Comparison of ENCODE assay signal across 16 cellular contexts in genomic region chr14:36212577-36212976, GRCh38. TPM values are rescaled to one million over a fixed set of nuclear protein-coding genes. Genes with fewer than 3 reads are reported as not detected.
DNase-seq lines count a peak whose midpoint lies in the region; ATAC-seq, FAIRE-seq and TF ChIP-seq lines count a peak whose summit lies in the region.
"Had no signal": no experiment of that assay in that cellular context is flagged by ENCODE, and none has a peak within 500 bp of the region (broad histone marks: within the 10 kb centered on the region; RNA-seq: fewer than 3 reads in every experiment).

No MANE protein-coding gene starts in this region.

- H3K4me1 Mint-ChIP-seq in activated T-cell treated with anti-CD3 and anti-CD28 coated beads, Interleukin-2, amount 50 U/mL, for 24 hours (ENCODE audit: low read depth): peaks cover 29% of the 10 kb centered on the region
- peaks cover 6% of the 10 kb centered on the region for H3K4me1 Mint-ChIP-seq in activated naive CD8-positive, alpha-beta T cell treated with anti-CD3 and anti-CD28 coated beads for 36 hours
- peaks cover 6% of the 10 kb centered on the region for H3K4me1 Mint-ChIP-seq in stimulated activated naive CD8-positive, alpha-beta T cell treated with anti-CD3 and anti-CD28 coated beads, Interleukin-15, amount 100 ng/mL, for 72 hours
- H3K4me1 Mint-ChIP-seq: CD4-positive, alpha-beta memory T cell had no signal

- ATAC-seq in stimulated activated naive CD8-positive, alpha-beta T cell treated with anti-CD3 and anti-CD28 coated beads, Interleukin-15, amount 100 ng/mL, for 72 hours: peak; percentile 65
- ATAC-seq: A549, HepG2 had no signal

- no peak for DNase-seq in activated T-cell treated with anti-CD3 and anti-CD28 coated beads, Interleukin-2, amount 50 U/mL, for 24 hours
- no peak for DNase-seq in activated T-cell treated with anti-CD3 and anti-CD28 coated beads, Interleukin-2, amount 50 U/mL, for 1 hour
- no peak for DNase-seq in activated naive CD8-positive, alpha-beta T cell treated with anti-CD3 and anti-CD28 coated beads for 36 hours
- no peak for DNase-seq in stimulated activated naive CD8-positive, alpha-beta T cell treated with anti-CD3 and anti-CD28 coated beads, Interleukin-15, amount 100 ng/mL, for 72 hours
- no peak for DNase-seq in D721Med (ENCODE audit: insufficient read length, low spot score)
- DNase-seq: BE2C; CD4-positive, alpha-beta memory T cell; HCEC 1CT; HFFc6 had no signal

- no peaks in the 10 kb centered on the region for H3K36me3 Mint-ChIP-seq in activated T-cell treated with anti-CD3 and anti-CD28 coated beads, Interleukin-2, amount 50 U/mL, for 24 hours (ENCODE audit: low read depth)
- no peaks in the 10 kb centered on the region for H3K36me3 Mint-ChIP-seq in activated naive CD8-positive, alpha-beta T cell treated with anti-CD3 and anti-CD28 coated beads for 36 hours
- H3K36me3 Mint-ChIP-seq: CD4-positive, alpha-beta memory T cell had no signal

- peaks cover 26% of the 10 kb centered on the region for H3K27me3 Mint-ChIP-seq in activated T-cell treated with anti-CD3 and anti-CD28 coated beads, Interleukin-2, amount 50 U/mL, for 24 hours
- peaks cover 37% of the 10 kb centered on the region for H3K27me3 Mint-ChIP-seq in activated naive CD8-positive, alpha-beta T cell treated with anti-CD3 and anti-CD28 coated beads for 36 hours
- peaks cover 47% of the 10 kb centered on the region for H3K27me3 Mint-ChIP-seq in stimulated activated naive CD8-positive, alpha-beta T cell treated with anti-CD3 and anti-CD28 coated beads, Interleukin-15, amount 100 ng/mL, for 72 hours

- no peak overlapping the region for H3K4me3 Mint-ChIP-seq in activated T-cell treated with anti-CD3 and anti-CD28 coated beads, Interleukin-2, amount 50 U/mL, for 24 hours
- no peak overlapping the region for H3K4me3 Mint-ChIP-seq in activated naive CD8-positive, alpha-beta T cell treated with anti-CD3 and anti-CD28 coated beads for 36 hours
- H3K4me3 Mint-ChIP-seq in stimulated activated naive CD8-positive, alpha-beta T cell treated with anti-CD3 and anti-CD28 coated beads, Interleukin-15, amount 100 ng/mL, for 72 hours: no peak overlapping the region
- H3K4me3 Mint-ChIP-seq: CD4-positive, alpha-beta memory T cell; HFFc6 had no signal

- H3K27ac ChIP-seq in VCaP: peak overlapping the region; percentile 16; the same call in 1 of the 2 replicates
- H3K27ac ChIP-seq: A549, C4-2B had no signal

- TF ChIP-seq CTCF in VCaP (conservative IDR thresholded peaks at IDR 0.05): no peak
- no peak for TF ChIP-seq CTCF in D721Med (IDR thresholded peaks at IDR 0.05; ENCODE audit: insufficient read depth, missing control alignments)

- no peak for FAIRE-seq in D721Med (lab: Jason Lieb, UNC)
- FAIRE-seq: A549, HepG2, HTR-8/SVneo had no signal

- no peaks in the 10 kb centered on the region for H3K9me3 Mint-ChIP-seq in activated T-cell treated with anti-CD3 and anti-CD28 coated beads, Interleukin-2, amount 50 U/mL, for 24 hours
- no peaks in the 10 kb centered on the region for H3K9me3 Mint-ChIP-seq in activated naive CD8-positive, alpha-beta T cell treated with anti-CD3 and anti-CD28 coated beads for 36 hours
- H3K9me3 Mint-ChIP-seq in stimulated activated naive CD8-positive, alpha-beta T cell treated with anti-CD3 and anti-CD28 coated beads, Interleukin-15, amount 100 ng/mL, for 72 hours: no peaks in the 10 kb centered on the region
- H3K9me3 Mint-ChIP-seq: CD4-positive, alpha-beta memory T cell; HFFc6 had no signal

- peak overlapping the region; percentile 78 for H3K27ac Mint-ChIP-seq in activated T-cell treated with anti-CD3 and anti-CD28 coated beads, Interleukin-2, amount 50 U/mL, for 24 hours
- peak overlapping the region; percentile 16 for H3K27ac Mint-ChIP-seq in activated naive CD8-positive, alpha-beta T cell treated with anti-CD3 and anti-CD28 coated beads for 36 hours
- no peak overlapping the region for H3K27ac Mint-ChIP-seq in stimulated activated naive CD8-positive, alpha-beta T cell treated with anti-CD3 and anti-CD28 coated beads, Interleukin-15, amount 100 ng/mL, for 72 hours
- H3K27ac Mint-ChIP-seq: CD4-positive, alpha-beta memory T cell; HFFc6 had no signal

RNA-seq across cellular contexts. Expression of gene PTCSC3, which starts 36.1 kb away (rescaled TPM):
- not detected for total RNA-seq in activated naive CD8-positive, alpha-beta T cell treated with anti-CD3 and anti-CD28 coated beads for 36 hours
- total RNA-seq: CD4-positive, alpha-beta memory T cell; Daoy; H4; HepG2; HFFc6 had no signal

Comparison
In these comparisons a context has a peak if more than half of its experiments do, and no peak if none do; other contexts are left out.
1. H3K27ac Mint-ChIP-seq: peak in activated T-cell treated with anti-CD3 and anti-CD28 coated beads, Interleukin-2, amount 50 U/mL, for 24 hours (single experiment) and activated naive CD8-positive, alpha-beta T cell treated with anti-CD3 and anti-CD28 coated beads for 36 hours (single experiment); none in stimulated activated naive CD8-positive, alpha-beta T cell treated with anti-CD3 and anti-CD28 coated beads, Interleukin-15, amount 100 ng/mL, for 72 hours (0 of 2).